ENCODE assay signal across 20 cellular contexts in genomic region chr20:62822239-62822787, GRCh38. TPM values are rescaled to one million over a fixed set of nuclear protein-coding genes. Genes with fewer than 3 reads are reported as not detected.
DNase-seq lines count a peak whose midpoint lies in the region; ATAC-seq, FAIRE-seq and TF ChIP-seq lines count a peak whose summit lies in the region.
"Had no signal": no experiment of that assay in that cellular context is flagged by ENCODE, and none has a peak within 500 bp of the region (broad histone marks: within the 10 kb centered on the region; RNA-seq: fewer than 3 reads in every experiment).

No MANE protein-coding gene starts in this region.

- H3K36me3 ChIP-seq in GM23338 (ENCODE audit: insufficient read depth), result no peaks in the 10 kb centered on the region
- H3K36me3 ChIP-seq: SJSA1 had no signal

- no peak for ATAC-seq in A549
- ATAC-seq in GM23338, result no peak
- ATAC-seq: Right ventricle myocardium inferior had no signal

- TF ChIP-seq RAD21 in A549 (conservative IDR thresholded peaks at IDR 0.05 in 1 of 2, IDR thresholded peaks at IDR 0.05 in 1 of 2), result no peak

- H3K4me1 ChIP-seq in A549 (peaks cover 50% of the 10 kb centered on the region), GM23338 (ENCODE audit: insufficient read depth) (peaks cover 7% of the 10 kb centered on the region; the same call in 1 of the 2 replicates)

- peaks cover 8% of the 10 kb centered on the region; the same call in 1 of the 2 replicates for H3K79me2 ChIP-seq in GM23338 (replicated peaks; ENCODE audit: insufficient read depth)

- POLR2A ChIA-PET in A549 (lab: Yijun Ruan, JAX) (interaction anchor here (0.6 kb wide), 1 partner anchor 28 kb away, joined by 3 read pairs; no protein-coding TSS in a partner anchor), RWPE1 (lab: Yijun Ruan, JAX; ENCODE audit: low non-redundant PET) (interaction anchor here (0.6 kb wide), 3 partner anchors 35 to 136 kb away, joined by 3 read pairs; no protein-coding TSS in a partner anchor)

- no peaks in the 10 kb centered on the region for H3K9me3 ChIP-seq in A549
- H3K9me3 ChIP-seq: SJSA1 had no signal

- H3K9me3 Mint-ChIP-seq in GM23338 (no peaks in the 10 kb centered on the region), glutamatergic neuron (ENCODE audit: unreplicated experiment) (peaks cover 3% of the 10 kb centered on the region)
- H3K9me3 Mint-ChIP-seq: CD8-positive, alpha-beta memory T cell; HFFc6 had no signal

- H3K27ac Mint-ChIP-seq in GM23338 (no peak overlapping the region), glutamatergic neuron (ENCODE audit: unreplicated experiment) (no peak overlapping the region)
- H3K27ac Mint-ChIP-seq: HFFc6 had no signal

- H3K27ac ChIP-seq in A549 (peak overlapping the region in 1 of 2 experiments; percentile 26; a peak in 3 of 6 replicates), GM23338 (ENCODE audit: low read depth) (peak overlapping the region; percentile 66; the same call in 1 of the 2 replicates), RWPE1 (peak overlapping the region; percentile 47)
- H3K27ac ChIP-seq: C4-2B, SJSA1 had no signal

- H4K20me1 ChIP-seq in GM23338 (replicated peaks; ENCODE audit: insufficient read depth), result peaks cover 5% of the 10 kb centered on the region; the same call in 1 of the 2 replicates

- H3F3A ChIP-seq in GM23338 (replicated peaks; ENCODE audit: low read depth), result 0 out of 2 replicates have a peak, but pooled peaks cover 4% of the 10 kb centered on the region

- peaks cover 8% of the 10 kb centered on the region for H3K27me3 Mint-ChIP-seq in GM23338 (ENCODE audit: insufficient read depth, low read depth, poor library complexity)
- peaks cover 5% of the 10 kb centered on the region for H3K27me3 Mint-ChIP-seq in glutamatergic neuron (ENCODE audit: unreplicated experiment)

- H3K4me3 ChIP-seq in A549, result no peak overlapping the region
- H3K4me3 ChIP-seq in GM23338, result no peak overlapping the region
- H3K4me3 ChIP-seq: SJSA1 had no signal

- H3K4me2 ChIP-seq in A549 (peak overlapping the region; percentile 18; the same call in 1 of the 3 replicates), GM23338 (no peak overlapping the region)

- H3K27me3 ChIP-seq in GM23338 (ENCODE audit: insufficient read depth), result peaks cover 4% of the 10 kb centered on the region; the same call in 1 of the 2 replicates

- no peak for TF ChIP-seq CTCF in A549 (IDR thresholded peaks at IDR 0.05)
- TF ChIP-seq CTCF in GM23338 (conservative IDR thresholded peaks at IDR 0.05; ENCODE audit: low read depth in 2 of 2), result peak in 1 of 2 experiments; percentile 26; a peak in 2 of 4 replicates
- no peak for TF ChIP-seq CTCF in RWPE1 (conservative IDR thresholded peaks at IDR 0.05; ENCODE audit: low read depth)
- peak; percentile 29 for TF ChIP-seq CTCF in glutamatergic neuron (IDR thresholded peaks at IDR 0.05; ENCODE audit: partially characterized antibody, unreplicated experiment)

- DNase-seq in A549 (ENCODE audit: low read depth in 1 of 2, low spot score in 1 of 2), result no peak
- DNase-seq in GM23338 (ENCODE audit: low spot score), result peak; percentile 52
- no peak for DNase-seq in RWPE1 (ENCODE audit: low spot score)
- no peak for DNase-seq in glutamatergic neuron
- no peak for DNase-seq in amygdala (lab: John Stamatoyannopoulos, UW)
- no peak for DNase-seq in stimulated activated CD4-positive, alpha-beta T cell treated with anti-CD3 and anti-CD28 coated beads, Interleukin-4, amount 100 ng/mL, for 1 hour
- DNase-seq in GM19238 (ENCODE audit: insufficient read length, low spot score), result no peak
- no peak for DNase-seq in NCI-H2029 (lab: John Stamatoyannopoulos, UW)
- DNase-seq: CD8-positive, alpha-beta memory T cell; HFFc6; NCI-H1048; NCI-H1417 treated with DMSO at 0.1 percent for 48 hours; NCI-H187 treated with DMSO at 0.1 percent for 48 hours; NCI-H226; NCI-H748 treated with DMSO at 0.1 percent for 48 hours had no signal

- no peaks in the 10 kb centered on the region for H3K9me2 ChIP-seq in GM23338 (ENCODE audit: insufficient read depth)

- no peak for FAIRE-seq in A549 (lab: Jason Lieb, UNC)
- FAIRE-seq: H54 had no signal

- no peak overlapping the region for H3K4me3 Mint-ChIP-seq in GM23338
- no peak overlapping the region for H3K4me3 Mint-ChIP-seq in glutamatergic neuron (ENCODE audit: unreplicated experiment)
- H3K4me3 Mint-ChIP-seq: HFFc6 had no signal

- WGBS in A549 (ENCODE audit: missing lambda C conversion rate), result 23% methylated on average over 4 of the region's 7 CpGs

- no peak for TF ChIP-seq POLR2A in A549 (IDR thresholded peaks at IDR 0.05; ENCODE audit: low read length)

- TF ChIP-seq EP300 in A549 (IDR thresholded peaks at IDR 0.05), result no peak

- CTCF ChIA-PET in A549 (lab: Yijun Ruan, JAX), result interaction anchor here (0.6 to 7.1 kb wide), 30 partner anchors 8 to 393 kb away, joined by 3 to 76 read pairs (median 4); partner anchors contain the start of genes TCFL5 and YTHDF1
- CTCF ChIA-PET in RWPE1 (lab: Yijun Ruan, JAX), result interaction anchor here (0.6 to 1.9 kb wide), 20 partner anchors 10 to 401 kb away, joined by 3 to 13 read pairs (median 5); partner anchors contain the start of gene TCFL5

- H3K4me1 Mint-ChIP-seq in GM23338, result peaks cover 8% of the 10 kb centered on the region; the same call in 2 of the 3 replicates
- H3K4me1 Mint-ChIP-seq in glutamatergic neuron (ENCODE audit: low read depth, unreplicated experiment), result peaks cover 8% of the 10 kb centered on the region

- no peaks in the 10 kb centered on the region for H3K36me3 Mint-ChIP-seq in GM23338 (ENCODE audit: low read depth)
- no peaks in the 10 kb centered on the region for H3K36me3 Mint-ChIP-seq in glutamatergic neuron (ENCODE audit: unreplicated experiment)
- H3K36me3 Mint-ChIP-seq: CD8-positive, alpha-beta memory T cell had no signal

- no peak overlapping the region for H2AFZ ChIP-seq in GM23338

TF ChIP-seq in A549, 52 proteins besides CTCF, POLR2A, EP300 and RAD21:
- TF ChIP-seq KDM1A (IDR thresholded peaks at IDR 0.05; ENCODE audit: low read depth), result no peak

RNA-seq across cellular contexts. Expression of gene COL9A3, which starts 5.5 kb away (rescaled TPM):
- polyA plus RNA-seq in A549 (2011; rRNA removed), result 0.26 and 0.41 TPM in 2 replicates
- polyA plus RNA-seq in A549 (2012; cell fraction: cytosol; rRNA removed), result 0.62 and 0.67 TPM in 2 replicates
- 2.1 and 2.5 TPM in 2 replicates for polyA plus RNA-seq in A549 (2012; cell fraction: nucleus; rRNA removed)
- 0.42 to 0.54 TPM (median 0.49 TPM) in 3 replicates for polyA plus RNA-seq in A549 (2017; fragmentation: RNase III; extraction: RNeasy Plus Mini Kit Qiagen cat#74134 plus additional on column Dnase treatment)
- 0.29 TPM in 1 of 2 replicates, not detected in the other for polyA minus RNA-seq in A549 (2011; rRNA and poly(A)+ RNA removed)
- total RNA-seq in GM23338 (2014; rRNA removed; shearing (Covaris generic)), result 110 and 113 TPM in 2 replicates
- polyA plus RNA-seq in GM23338 (2016; fragmentation: Nextera tagmentation; extraction: Ambion mirVana), result 74.9 and 79.4 TPM in 2 replicates
- total RNA-seq in glutamatergic neuron (ENCODE audit: unreplicated experiment), result 78.7 TPM
- total RNA-seq: CD8-positive, alpha-beta memory T cell; MCF 10A; SJSA1 had no signal
- polyA plus RNA-seq: CD8-positive, alpha-beta memory T cell had no signal

RNA-seq across cellular contexts. Expression of gene OGFR, which starts 17.7 kb away (rescaled TPM):
- polyA plus RNA-seq in A549 (2011; rRNA removed) (15.9 and 16.1 TPM in 2 replicates), A549 (2017; fragmentation: RNase III; extraction: RNeasy Plus Mini Kit Qiagen cat#74134 plus additional on column Dnase treatment) (33.7 to 36.7 TPM (median 35.6 TPM) in 3 replicates), GM23338 (2016; fragmentation: Nextera tagmentation; extraction: Ambion mirVana) (9.6 and 12.3 TPM in 2 replicates)
- polyA plus RNA-seq in A549 (2012; cell fraction: cytosol; rRNA removed), result 37.8 and 39.1 TPM in 2 replicates
- 58.1 and 61.4 TPM in 2 replicates for polyA plus RNA-seq in A549 (2012; cell fraction: nucleus; rRNA removed)
- polyA minus RNA-seq in A549 (2011; rRNA and poly(A)+ RNA removed), result 17.2 and 17.6 TPM in 2 replicates
- total RNA-seq in GM23338 (2014; rRNA removed; shearing (Covaris generic)), result 48.8 and 50.6 TPM in 2 replicates
- total RNA-seq in glutamatergic neuron (ENCODE audit: unreplicated experiment), result 70.5 TPM

RNA-seq across cellular contexts. Expression of gene MRGBP, which starts 26.0 kb away (rescaled TPM):
- polyA plus RNA-seq in A549 (2011; rRNA removed) (14.6 and 21.1 TPM in 2 replicates), A549 (2017; fragmentation: RNase III; extraction: RNeasy Plus Mini Kit Qiagen cat#74134 plus additional on column Dnase treatment) (16.8 to 18.4 TPM (median 17.5 TPM) in 3 replicates), GM23338 (2016; fragmentation: Nextera tagmentation; extraction: Ambion mirVana) (19.7 and 20.9 TPM in 2 replicates)
- 23.8 and 26.4 TPM in 2 replicates for polyA plus RNA-seq in A549 (2012; cell fraction: cytosol; rRNA removed)
- 24.0 and 25.2 TPM in 2 replicates for polyA plus RNA-seq in A549 (2012; cell fraction: nucleus; rRNA removed)
- 15.9 and 18.8 TPM in 2 replicates for polyA minus RNA-seq in A549 (2011; rRNA and poly(A)+ RNA removed)
- 24.3 and 26.0 TPM in 2 replicates for total RNA-seq in GM23338 (2014; rRNA removed; shearing (Covaris generic))
- total RNA-seq in glutamatergic neuron (ENCODE audit: unreplicated experiment), result 15.6 TPM

RNA-seq across cellular contexts. Expression of gene TCFL5, which starts 39.3 kb away (rescaled TPM):
- 7.1 and 7.3 TPM in 2 replicates for polyA plus RNA-seq in A549 (2011; rRNA removed)
- polyA plus RNA-seq in A549 (2012; cell fraction: cytosol; rRNA removed), result 3.6 and 3.8 TPM in 2 replicates
- polyA plus RNA-seq in A549 (2012; cell fraction: nucleus; rRNA removed), result 2.2 and 3.4 TPM in 2 replicates
- polyA plus RNA-seq in A549 (2017; fragmentation: RNase III; extraction: RNeasy Plus Mini Kit Qiagen cat#74134 plus additional on column Dnase treatment), result 5.1 to 6.1 TPM (median 5.6 TPM) in 3 replicates
- polyA minus RNA-seq in A549 (2011; rRNA and poly(A)+ RNA removed), result 2.0 and 2.9 TPM in 2 replicates
- 18.8 and 19.3 TPM in 2 replicates for total RNA-seq in GM23338 (2014; rRNA removed; shearing (Covaris generic))
- 5.4 and 5.8 TPM in 2 replicates for polyA plus RNA-seq in GM23338 (2016; fragmentation: Nextera tagmentation; extraction: Ambion mirVana)
- total RNA-seq in glutamatergic neuron (ENCODE audit: unreplicated experiment), result 12.6 TPM
